13 cellular contexts compared by ENCODE assay signal in the genomic region with DNA sequence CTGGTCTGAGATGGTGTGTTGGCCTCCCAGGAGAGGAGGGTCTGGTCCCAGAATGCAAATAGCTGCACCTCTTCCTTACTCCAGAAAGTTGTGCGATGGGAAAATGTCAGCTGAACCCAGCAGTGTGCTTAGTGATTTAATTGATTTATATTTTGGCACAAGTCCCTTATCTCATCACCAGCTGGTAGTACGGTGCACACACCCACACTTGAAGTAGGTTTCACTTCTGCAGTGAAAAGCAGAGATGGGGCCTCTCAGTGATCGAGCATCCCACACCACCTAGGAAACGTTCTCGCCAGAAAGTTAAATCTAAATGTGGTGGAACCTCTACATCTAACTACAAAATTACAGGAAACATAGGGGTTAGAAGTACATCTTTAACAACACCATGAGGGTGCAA.
DNase-seq lines count a peak whose midpoint lies in the region; ATAC-seq and TF ChIP-seq lines count a peak whose summit lies in the region.
"Had no signal": no experiment of that assay in that cellular context is flagged by ENCODE, and none has a peak within 500 bp of the region (broad histone marks: within the 10 kb centered on the region; RNA-seq: fewer than 3 reads in every experiment).

No MANE protein-coding gene starts in this region.

- TF ChIP-seq RAD21 in SK-N-SH (IDR thresholded peaks at IDR 0.05; ENCODE audit: low read length) = no peak

- no peak overlapping the region for H3K4me3 ChIP-seq in body of pancreas
- H3K4me3 ChIP-seq in SK-N-SH (ENCODE audit: low read depth in 2 of 2, low read length in 1 of 2) = no peak overlapping the region

- no peak overlapping the region for H3K9ac ChIP-seq in SK-N-SH

- H3K27me3 ChIP-seq in body of pancreas (no peaks in the 10 kb centered on the region), SK-N-SH (ENCODE audit: insufficient read depth) (no peaks in the 10 kb centered on the region)

- WGBS in body of pancreas, 2 donors = 32 to 40% methylated on average over 5 of the region's 5 CpGs
- WGBS in SK-N-SH (ENCODE audit: low lambda C conversion rate) = 95% methylated on average over 5 of the region's 5 CpGs

- H3K9me3 ChIP-seq in body of pancreas (no peaks in the 10 kb centered on the region), SK-N-SH (no peaks in the 10 kb centered on the region)
- H3K9me3 ChIP-seq: Caco-2 had no signal

- no peak for TF ChIP-seq CTCF in body of pancreas (IDR thresholded peaks at IDR 0.05)
- TF ChIP-seq CTCF in SK-N-SH (IDR thresholded peaks at IDR 0.05) = no peak

- H3K4me1 ChIP-seq in body of pancreas (peaks cover 7% of the 10 kb centered on the region), SK-N-SH (ENCODE audit: control insufficient read depth in 1 of 2, insufficient read depth in 2 of 2, low read depth in 1 of 2, low read length in 1 of 2) (peaks cover 0 to 7% of the 10 kb centered on the region in 2 experiments; a peak in 1 of 4 replicates)
- H3K4me1 ChIP-seq: Caco-2 had no signal

- H3K79me2 ChIP-seq in SK-N-SH (ENCODE audit: insufficient read depth) = no peaks in the 10 kb centered on the region

- CTCF ChIA-PET in SK-N-SH (lab: Yijun Ruan, JAX) = interaction anchor here (0.6 to 1.5 kb wide), 5 partner anchors 10 to 55 kb away, joined by 3 to 4 read pairs (median 3); no protein-coding TSS in a partner anchor

- ATAC-seq in GM18907 (IDR thresholded peaks at IDR 0.05; ENCODE audit: unreplicated experiment) = peak; percentile 65
- peak; percentile 81 for ATAC-seq in GM21619 (IDR thresholded peaks at IDR 0.05; ENCODE audit: unreplicated experiment)
- ATAC-seq in HG03280 (IDR thresholded peaks at IDR 0.05; ENCODE audit: unreplicated experiment) = peak; percentile 79
- ATAC-seq in body of pancreas = peak; percentile 45
- no peak for ATAC-seq in GM19467 (IDR thresholded peaks at IDR 0.05; ENCODE audit: unreplicated experiment)
- ATAC-seq: effector memory CD8-positive, alpha-beta T cell had no signal

- intact Hi-C loops in body of pancreas (cut with DNase I) = no loop called here

- H3K36me3 ChIP-seq in body of pancreas (replicated peaks in 1 of 2; ENCODE audit: insufficient read depth in 1 of 2, low read depth in 2 of 2) (peaks cover 7 to 10% of the 10 kb centered on the region in 2 donors), SK-N-SH (replicated peaks in 1 of 2; ENCODE audit: control insufficient read depth in 1 of 2, insufficient read depth in 2 of 2, low read length in 1 of 2) (peaks cover 33 to 56% of the 10 kb centered on the region in 2 experiments)

- no peak overlapping the region for H3K4me2 ChIP-seq in SK-N-SH

- no peak overlapping the region for H3K27ac ChIP-seq in body of pancreas
- no peak overlapping the region; a peak in 1 of 4 replicates for H3K27ac ChIP-seq in SK-N-SH (ENCODE audit: low read depth in 2 of 2, low read length in 1 of 2)

- no peak overlapping the region for H2AFZ ChIP-seq in SK-N-SH (ENCODE audit: low read depth)

- H3K9me2 ChIP-seq in SK-N-SH = no peaks in the 10 kb centered on the region

- peaks cover 7% of the 10 kb centered on the region for H3F3A ChIP-seq in SK-N-SH (replicated peaks; ENCODE audit: insufficient read depth)

- TF ChIP-seq POLR2A in body of pancreas (IDR thresholded peaks at IDR 0.05) = no peak

- POLR2A ChIA-PET in SK-N-SH (lab: Yijun Ruan, JAX) = no interaction called here

- TF ChIP-seq EP300 in SK-N-SH (IDR thresholded peaks at IDR 0.05; ENCODE audit: borderline replicate concordance in 1 of 2, low read depth in 1 of 2, low read length in 1 of 2) = no peak

- no peaks in the 10 kb centered on the region for H4K20me1 ChIP-seq in SK-N-SH (ENCODE audit: insufficient read depth)

- DNase-seq in body of pancreas (peak in 2 of 4 donors; percentile 7 to 10), SK-N-SH (no peak), ureter (ENCODE audit: low spot score) (no peak)
- no peak for DNase-seq in effector CD4-positive, alpha-beta T cell
- DNase-seq: activated T-cell treated with anti-CD3 and anti-CD28 coated beads, Interleukin-2, amount 50 U/mL, for 48 hours; Caco-2; effector memory CD8-positive, alpha-beta T cell; H7; RPMI8226 had no signal

TF ChIP-seq in SK-N-SH, 30 proteins besides CTCF, POLR2A, EP300 and RAD21:
- no peak for TF ChIP-seq RXRA (IDR thresholded peaks at IDR 0.05; ENCODE audit: borderline replicate concordance, low read depth)
- TF ChIP-seq JUND (IDR thresholded peaks at IDR 0.05) = no peak
- no peak for TF ChIP-seq CHD2 (IDR thresholded peaks at IDR 0.05; ENCODE audit: low read length, partially characterized antibody)
- TF ChIP-seq, protein P1, sequence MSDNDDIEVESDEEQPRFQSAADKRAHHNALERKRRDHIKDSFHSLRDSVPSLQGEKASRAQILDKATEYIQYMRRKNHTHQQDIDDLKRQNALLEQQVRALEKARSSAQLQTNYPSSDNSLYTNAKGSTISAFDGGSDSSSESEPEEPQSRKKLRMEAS (IDR thresholded peaks at IDR 0.05; ENCODE audit: low read depth) = no peak
- no peak for TF ChIP-seq RFX5 (IDR thresholded peaks at IDR 0.05; ENCODE audit: low read length)
- TF ChIP-seq FOXM1 (IDR thresholded peaks at IDR 0.05; ENCODE audit: low read depth) = no peak
- TF ChIP-seq MXI1 (IDR thresholded peaks at IDR 0.05; ENCODE audit: low read depth, low read length) = no peak
- TF ChIP-seq NRF1 (IDR thresholded peaks at IDR 0.05; ENCODE audit: low read depth, low read length) = no peak
- TF ChIP-seq YY1 (IDR thresholded peaks at IDR 0.05; ENCODE audit: low read depth) = no peak
- TF ChIP-seq, protein P2, sequence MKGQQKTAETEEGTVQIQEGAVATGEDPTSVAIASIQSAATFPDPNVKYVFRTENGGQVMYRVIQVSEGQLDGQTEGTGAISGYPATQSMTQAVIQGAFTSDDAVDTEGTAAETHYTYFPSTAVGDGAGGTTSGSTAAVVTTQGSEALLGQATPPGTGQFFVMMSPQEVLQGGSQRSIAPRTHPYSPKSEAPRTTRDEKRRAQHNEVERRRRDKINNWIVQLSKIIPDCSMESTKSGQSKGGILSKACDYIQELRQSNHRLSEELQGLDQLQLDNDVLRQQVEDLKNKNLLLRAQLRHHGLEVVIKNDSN (IDR thresholded peaks at IDR 0.05; ENCODE audit: borderline replicate concordance, low read depth) = no peak
- TF ChIP-seq TAF1 (IDR thresholded peaks at IDR 0.05; ENCODE audit: borderline replicate concordance, low read depth, low read length) = no peak
- TF ChIP-seq GATA2 (CRISPR knock-in tag; IDR thresholded peaks at IDR 0.05) = no peak
- no peak for TF ChIP-seq MEF2A (IDR thresholded peaks at IDR 0.05; ENCODE audit: borderline replicate concordance, low read depth)
- no peak for TF ChIP-seq TCF12 (IDR thresholded peaks at IDR 0.05)
